10 cellular contexts compared by ENCODE assay signal in genomic region chr3:109927161-109927560, GRCh38.
A peak's percentile ranks its signal among the peaks of the same experiment; 100 is the strongest.
DNase-seq lines count a peak whose midpoint lies in the region; ATAC-seq, FAIRE-seq and TF ChIP-seq lines count a peak whose summit lies in the region.
"Had no signal": no experiment of that assay in that cellular context is flagged by ENCODE, and none has a peak within 500 bp of the region (broad histone marks: within the 10 kb centered on the region; RNA-seq: fewer than 3 reads in every experiment).

No MANE protein-coding gene starts in this region.

- DNase-seq in DND-41 (no peak), astrocyte (ENCODE audit: low read depth) (peak; percentile 97), mesenchymal stem cell (peak; percentile 93), NCI-H187 treated with DMSO at 0.1 percent for 48 hours (lab: John Stamatoyannopoulos, UW) (no peak), coronary artery (ENCODE audit: low spot score) (no peak), left ventricle myocardium inferior (no peak)
- DNase-seq: NCI-H510A had no signal

- no peaks in the 10 kb centered on the region for H3K27me3 Mint-ChIP-seq in astrocyte (ENCODE audit: low read depth, unreplicated experiment)

- no peak overlapping the region for H3K4me2 ChIP-seq in DND-41 (ENCODE audit: insufficient read depth, low read length)
- H3K4me2 ChIP-seq in astrocyte (ENCODE audit: low read length) = peak overlapping the region; percentile 22
- H3K4me2 ChIP-seq in mesenchymal stem cell (ENCODE audit: low read length, poor library complexity, severe bottlenecking) = no peak overlapping the region

- peak overlapping the region; percentile 98 for H3K27ac Mint-ChIP-seq in astrocyte (ENCODE audit: unreplicated experiment)

- no peak overlapping the region for H3K4me3 Mint-ChIP-seq in astrocyte (ENCODE audit: unreplicated experiment)

- H3K27me3 ChIP-seq in DND-41 (ENCODE audit: insufficient read depth, low read length, poor library complexity) (no peaks in the 10 kb centered on the region), astrocyte (ENCODE audit: insufficient read depth, low read length) (no peaks in the 10 kb centered on the region), mesenchymal stem cell (ENCODE audit: control insufficient read depth in 1 of 2, insufficient read depth in 1 of 2, low read length in 2 of 2) (no peaks in the 10 kb centered on the region), left ventricle myocardium inferior (ENCODE audit: low read depth) (no peaks in the 10 kb centered on the region)

- no CpG with 5 or more reads among the region's 2 CpGs for WGBS in mesenchymal stem cell

- no peak overlapping the region for H3K18ac ChIP-seq in mesenchymal stem cell (ENCODE audit: low read depth in 1 of 2, low read length in 2 of 2)

- no peak overlapping the region for H3K23ac ChIP-seq in mesenchymal stem cell (ENCODE audit: low read length in 2 of 2)

- H3K36me3 ChIP-seq in DND-41 (ENCODE audit: insufficient read depth, low read length) = no peaks in the 10 kb centered on the region
- H3K36me3 ChIP-seq in astrocyte (ENCODE audit: insufficient read depth, low read length) = no peaks in the 10 kb centered on the region
- H3K36me3 ChIP-seq in mesenchymal stem cell (ENCODE audit: control insufficient read depth in 1 of 2, insufficient read depth in 2 of 2, low read depth in 1 of 2, low read length in 2 of 2) = no peaks in the 10 kb centered on the region
- no peaks in the 10 kb centered on the region for H3K36me3 ChIP-seq in left ventricle myocardium inferior

- H3K9ac ChIP-seq in DND-41 (ENCODE audit: low read depth, low read length) (no peak overlapping the region), astrocyte (ENCODE audit: low read length) (peak overlapping the region; percentile 58), mesenchymal stem cell (ENCODE audit: low read length) (peak overlapping the region; percentile 41)

- H3K4me1 Mint-ChIP-seq in astrocyte (ENCODE audit: low read depth, unreplicated experiment) = peaks cover 38% of the 10 kb centered on the region

- no peak overlapping the region for H2BK15ac ChIP-seq in mesenchymal stem cell (ENCODE audit: low read depth, poor library complexity, severe bottlenecking)

- H4K91ac ChIP-seq in mesenchymal stem cell (ENCODE audit: low read length) = no peak overlapping the region

- no peaks in the 10 kb centered on the region for H3K36me3 Mint-ChIP-seq in astrocyte (ENCODE audit: low read depth, unreplicated experiment)

- no peak overlapping the region for H2BK12ac ChIP-seq in mesenchymal stem cell (ENCODE audit: low read length in 2 of 2)

- no peak overlapping the region for H4K8ac ChIP-seq in mesenchymal stem cell (ENCODE audit: low read length)

- intact Hi-C loops in left ventricle myocardium inferior (cut with micrococcal nuclease) = no loop called here

- H3K9me3 Mint-ChIP-seq in astrocyte (ENCODE audit: unreplicated experiment) = no peaks in the 10 kb centered on the region

- H2AFZ ChIP-seq in DND-41 (ENCODE audit: low read depth, low read length) (no peak overlapping the region), astrocyte (ENCODE audit: low read depth, low read length) (no peak overlapping the region), mesenchymal stem cell (ENCODE audit: low read depth, low read length) (no peak overlapping the region)

- FAIRE-seq in astrocyte (lab: Jason Lieb, UNC) = peak; percentile 94
- FAIRE-seq: GM18507 had no signal

- H3K9me3 ChIP-seq in DND-41 (ENCODE audit: insufficient read depth, low read length, severe bottlenecking) = no peaks in the 10 kb centered on the region
- no peaks in the 10 kb centered on the region for H3K9me3 ChIP-seq in astrocyte (ENCODE audit: insufficient read depth, low read depth, low read length)
- H3K9me3 ChIP-seq in mesenchymal stem cell (ENCODE audit: control insufficient read depth, low read length) = no peaks in the 10 kb centered on the region
- no peaks in the 10 kb centered on the region for H3K9me3 ChIP-seq in left ventricle myocardium inferior (replicated peaks)

- TF ChIP-seq CTCF in DND-41 (IDR thresholded peaks at IDR 0.05; ENCODE audit: borderline replicate concordance, extremely low read depth, low read length, poor library complexity, severe bottlenecking) (no peak), astrocyte (IDR thresholded peaks at IDR 0.05; ENCODE audit: insufficient read depth, low read depth, low read length) (no peak), coronary artery (IDR thresholded peaks at IDR 0.05) (no peak), left ventricle myocardium inferior (IDR thresholded peaks at IDR 0.05; ENCODE audit: borderline replicate concordance) (no peak)

- H3K79me2 ChIP-seq in DND-41 (ENCODE audit: insufficient read depth, low read length) = no peaks in the 10 kb centered on the region
- H3K79me2 ChIP-seq in astrocyte (ENCODE audit: insufficient read depth, low read length) = no peaks in the 10 kb centered on the region

- no peak overlapping the region for H3K4ac ChIP-seq in mesenchymal stem cell (ENCODE audit: low read depth in 1 of 2, low read length in 2 of 2)

- H4K20me1 ChIP-seq in DND-41 (ENCODE audit: insufficient read depth, low read length) = no peaks in the 10 kb centered on the region
- no peaks in the 10 kb centered on the region for H4K20me1 ChIP-seq in astrocyte (ENCODE audit: insufficient read depth, low read length)

- H3K27ac ChIP-seq in DND-41 (ENCODE audit: low read length) (no peak overlapping the region), astrocyte (ENCODE audit: low read depth, low read length) (peak overlapping the region; percentile 97), mesenchymal stem cell (ENCODE audit: low read length, poor library complexity, severe bottlenecking) (peak overlapping the region; percentile 73), coronary artery (no peak overlapping the region), left ventricle myocardium inferior (replicated peaks) (no peak overlapping the region)

- no peak overlapping the region for H2BK5ac ChIP-seq in mesenchymal stem cell (ENCODE audit: low read depth, low read length, poor library complexity, severe bottlenecking)

- no peak overlapping the region for H3K14ac ChIP-seq in mesenchymal stem cell (ENCODE audit: low read length in 2 of 2)

- ATAC-seq in DND-41 (ENCODE audit: insufficient read depth, low read depth) (0 out of 3 replicates have a peak, but pooled peaks have one; percentile 44), HG02981 (IDR thresholded peaks at IDR 0.05; ENCODE audit: unreplicated experiment) (peak; percentile 53), HG03457 (IDR thresholded peaks at IDR 0.05; ENCODE audit: unreplicated experiment) (no peak)

- H3K4me3 ChIP-seq in DND-41 (ENCODE audit: low read depth in 1 of 2, low read length in 2 of 2) (no peak overlapping the region), astrocyte (ENCODE audit: insufficient read depth, low read depth, low read length) (no peak overlapping the region), mesenchymal stem cell (ENCODE audit: insufficient read depth in 1 of 2, low read depth in 1 of 2, low read length in 2 of 2) (no peak overlapping the region), coronary artery (no peak overlapping the region), left ventricle myocardium inferior (no peak overlapping the region)

- no peaks in the 10 kb centered on the region for H3K79me1 ChIP-seq in mesenchymal stem cell (replicated peaks; ENCODE audit: low read length, poor library complexity, severe bottlenecking)

- peaks cover 9% of the 10 kb centered on the region; the same call in 1 of the 2 replicates for H3K4me1 ChIP-seq in DND-41 (ENCODE audit: insufficient read depth, low read length)
- H3K4me1 ChIP-seq in astrocyte (ENCODE audit: insufficient read depth, low read length) = peaks cover 16% of the 10 kb centered on the region
- H3K4me1 ChIP-seq in mesenchymal stem cell (ENCODE audit: control insufficient read depth, insufficient read depth, low read depth, low read length) = peaks cover 2% of the 10 kb centered on the region
- H3K4me1 ChIP-seq in left ventricle myocardium inferior = no peaks in the 10 kb centered on the region

- H2AK5ac ChIP-seq in mesenchymal stem cell (ENCODE audit: low read length, severe bottlenecking) = no peak overlapping the region

- no peak overlapping the region for H2BK120ac ChIP-seq in mesenchymal stem cell (ENCODE audit: low read depth, low read length)

Comparison
In these comparisons a context has a peak if more than half of its experiments do, and no peak if none do; other contexts are left out.
1. DNase-seq: peak in astrocyte (single experiment) and mesenchymal stem cell (single experiment); none in DND-41 (single experiment), NCI-H187 treated with DMSO at 0.1 percent for 48 hours (single experiment), coronary artery (single experiment) and left ventricle myocardium inferior (single experiment).
2. H3K27ac ChIP-seq: peak in astrocyte (single experiment) and mesenchymal stem cell (single experiment); none in DND-41 (single experiment), coronary artery (0 of 2) and left ventricle myocardium inferior (single experiment).